10 cellular contexts compared by ENCODE assay signal in the genomic region with DNA sequence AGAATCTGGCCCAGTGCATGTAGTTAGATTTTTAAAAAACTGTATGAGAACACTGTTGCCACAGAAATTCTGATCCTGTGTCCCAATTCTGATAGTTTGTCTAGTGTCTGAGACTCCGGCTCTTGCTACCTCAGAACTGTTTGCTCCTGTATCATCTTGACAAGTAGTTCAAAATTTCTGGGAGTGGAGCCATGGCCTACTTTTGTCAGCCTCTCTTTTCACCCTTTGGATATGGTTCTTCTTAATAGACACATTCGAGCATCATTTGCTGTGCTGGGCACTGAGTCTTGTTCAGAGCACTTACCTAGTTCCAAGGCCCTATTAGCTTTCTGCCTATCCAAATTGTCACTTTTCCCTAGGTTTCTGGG. TPM values are rescaled to one million over a fixed set of nuclear protein-coding genes. Genes with fewer than 3 reads are reported as not detected.
A peak's percentile ranks its signal among the peaks of the same experiment; 100 is the strongest.
DNase-seq lines count a peak whose midpoint lies in the region; ATAC-seq lines count a peak whose summit lies in the region.
"Had no signal": no experiment of that assay in that cellular context is flagged by ENCODE, and none has a peak within 500 bp of the region (broad histone marks: within the 10 kb centered on the region; RNA-seq: fewer than 3 reads in every experiment).

No MANE protein-coding gene starts in this region.

- peaks cover 27% of the 10 kb centered on the region for H3K36me3 Mint-ChIP-seq in natural killer cell treated with Interleukin-12 subunit alpha and Interleukin-12 subunit beta and Interleukin-15 and Interleukin-18, amount 100 ng/mL, for 72 hours

- peaks cover 0 to 66% (median 7%) of the 10 kb centered on the region in 11 experiments; a peak in 11 of 22 replicates for H3K36me3 ChIP-seq in BLaER1 treated with 17β-estradiol and CSF1 and Interleukin-3, amounts not matched to agents 10 nM and 100 nM

- H3K27ac ChIP-seq in BLaER1 treated with 17β-estradiol and CSF1 and Interleukin-3, amounts not matched to agents 10 nM and 100 nM: peak overlapping the region in 5 of 11 experiments; percentile 5 to 60 (median 57); a peak in 8 of 22 replicates

- DNase-seq in cerebellar cortex (ENCODE audit: low spot score) (peak; percentile 63), left colon (no peak), COLO829 (ENCODE audit: low spot score) (no peak)
- DNase-seq in natural killer cell treated with Interleukin-12 subunit alpha and Interleukin-12 subunit beta and Interleukin-15 and Interleukin-18, amount 100 ng/mL, for 72 hours (ENCODE audit: low spot score): no peak
- DNase-seq: NCI-H1092, SHP77 treated with DMSO at 0.1 percent for 48 hours had no signal

- intact Hi-C loops in left colon (cut with DNase I, micrococcal nuclease): no loop called here

- H3K9me3 ChIP-seq in BLaER1 treated with 17β-estradiol and CSF1 and Interleukin-3, amounts not matched to agents 10 nM and 100 nM (replicated peaks in 1 of 11): peaks cover 21 to 44% (median 32%) of the 10 kb centered on the region in 11 experiments; a peak in 21 of 22 replicates

- peak overlapping the region; percentile 79 for H3K4me3 Mint-ChIP-seq in natural killer cell treated with Interleukin-12 subunit alpha and Interleukin-12 subunit beta and Interleukin-15 and Interleukin-18, amount 100 ng/mL, for 72 hours

- H3K9me3 Mint-ChIP-seq in natural killer cell treated with Interleukin-12 subunit alpha and Interleukin-12 subunit beta and Interleukin-15 and Interleukin-18, amount 100 ng/mL, for 72 hours: peaks cover 8% of the 10 kb centered on the region

- H3K4me2 ChIP-seq in BLaER1 treated with 17β-estradiol and CSF1 and Interleukin-3, amounts not matched to agents 10 nM and 100 nM: peak overlapping the region; percentile 74 to 90 (median 85)

- H3K4me1 ChIP-seq in BLaER1 treated with 17β-estradiol and CSF1 and Interleukin-3, amounts not matched to agents 10 nM and 100 nM: peaks cover 19 to 36% (median 32%) of the 10 kb centered on the region in 10 experiments

- ATAC-seq in HG03196 (IDR thresholded peaks at IDR 0.05; ENCODE audit: unreplicated experiment): peak; percentile 6
- ATAC-seq in natural killer cell treated with Interleukin-12 subunit alpha and Interleukin-12 subunit beta and Interleukin-15 and Interleukin-18, amount 100 ng/mL, for 72 hours: no peak
- no peak for ATAC-seq in HG02938 (IDR thresholded peaks at IDR 0.05; ENCODE audit: unreplicated experiment)
- no peak for ATAC-seq in GM21825 (IDR thresholded peaks at IDR 0.05; ENCODE audit: unreplicated experiment)
- no peak for ATAC-seq in left colon

- peaks cover 0 to 14% (median 5%) of the 10 kb centered on the region in 11 experiments; a peak in 7 of 22 replicates for H4K20me1 ChIP-seq in BLaER1 treated with 17β-estradiol and CSF1 and Interleukin-3, amounts not matched to agents 10 nM and 100 nM

- no peaks in the 10 kb centered on the region for H3K27me3 ChIP-seq in BLaER1 treated with 17β-estradiol and CSF1 and Interleukin-3, amounts not matched to agents 10 nM and 100 nM

- no peaks in the 10 kb centered on the region for H3K27me3 Mint-ChIP-seq in natural killer cell treated with Interleukin-12 subunit alpha and Interleukin-12 subunit beta and Interleukin-15 and Interleukin-18, amount 100 ng/mL, for 72 hours

- peak overlapping the region; percentile 78 to 88 for H3K27ac Mint-ChIP-seq in natural killer cell treated with Interleukin-12 subunit alpha and Interleukin-12 subunit beta and Interleukin-15 and Interleukin-18, amount 100 ng/mL, for 72 hours

- peak overlapping the region in 2 of 11 experiments; percentile 5 to 34; a peak in 2 of 22 replicates for H3K9ac ChIP-seq in BLaER1 treated with 17β-estradiol and CSF1 and Interleukin-3, amounts not matched to agents 10 nM and 100 nM

- no peak overlapping the region for H3K4me3 ChIP-seq in BLaER1 treated with 17β-estradiol and CSF1 and Interleukin-3, amounts not matched to agents 10 nM and 100 nM

- peaks cover 60 to 71% of the 10 kb centered on the region in 2 donors for H3K4me1 Mint-ChIP-seq in natural killer cell treated with Interleukin-12 subunit alpha and Interleukin-12 subunit beta and Interleukin-15 and Interleukin-18, amount 100 ng/mL, for 72 hours (ENCODE audit: low read depth in 2 of 2)

RNA-seq across cellular contexts. Expression of a gene that starts 46.9 kb away (rescaled TPM):
- 10 to 100 TPM in 1 of 2 donors, 1 to 10 TPM in 1; 9.9 to 36.7 TPM for total RNA-seq in natural killer cell treated with Interleukin-12 subunit alpha and Interleukin-12 subunit beta and Interleukin-15 and Interleukin-18, amount 100 ng/mL, for 72 hours
- 10 to 100 TPM in 1 of 2 donors, 1 to 10 TPM in 1; 9.1 to 15.1 TPM for total RNA-seq in left colon
